6 cellular contexts compared by ENCODE assay signal in genomic region chr18:1521588-1522248, GRCh38.
DNase-seq lines count a peak whose midpoint lies in the region; ATAC-seq and TF ChIP-seq lines count a peak whose summit lies in the region.
"Not testable (repeated sequence)": the region's sequence is repeated elsewhere in the genome, so short reads cannot be mapped to it uniquely, and the experiment has no call there.

No MANE protein-coding gene starts in this region.

- peak overlapping the region; percentile 42; the same call in 1 of the 2 replicates for H3K9ac ChIP-seq in ES-I3 (ENCODE audit: low read depth, low read length)
- peak overlapping the region; percentile 74 for H3K9ac ChIP-seq in NT2/D1 (ENCODE audit: insufficient read length, low read depth)

- not testable (repeated sequence) for ATAC-seq in WTC11

- not testable (repeated sequence) for H3K9me3 ChIP-seq in ES-I3 (ENCODE audit: control insufficient read depth, insufficient read depth, low read length); NT2/D1 (ENCODE audit: insufficient read depth, low read length)

- TF ChIP-seq CTCF in WTC11 (IDR thresholded peaks at IDR 0.05); fibroblast of villous mesenchyme (IDR thresholded peaks at IDR 0.05; ENCODE audit: insufficient read depth, low read depth, low read length); progenitor cell of endocrine pancreas (IDR thresholded peaks at IDR 0.05; ENCODE audit: unreplicated experiment): not testable (repeated sequence)

- H3K4me1 Mint-ChIP-seq in WTC11 (peaks cover 11% of the 10 kb centered on the region), progenitor cell of endocrine pancreas (ENCODE audit: low read depth) (peaks cover 16% of the 10 kb centered on the region)

- H3K9me3 Mint-ChIP-seq in WTC11 = peaks cover 17% of the 10 kb centered on the region
- H3K9me3 Mint-ChIP-seq in progenitor cell of endocrine pancreas (ENCODE audit: low read depth) = not testable (repeated sequence)

- DNase-seq in DMS53 (lab: John Stamatoyannopoulos, UW) = peak; percentile 82
- not testable (repeated sequence) for DNase-seq in NT2/D1 (ENCODE audit: low read depth, low spot score); WTC11 (ENCODE audit: low spot score); fibroblast of villous mesenchyme (ENCODE audit: low read depth); progenitor cell of endocrine pancreas (ENCODE audit: low spot score, unreplicated experiment)

- H3K27ac Mint-ChIP-seq in WTC11 = peak overlapping the region; percentile 91
- not testable (repeated sequence) for H3K27ac Mint-ChIP-seq in progenitor cell of endocrine pancreas

- POLR2A ChIA-PET in WTC11 (lab: Charles Lee) = not testable (repeated sequence)

- H3K27me3 ChIP-seq in NT2/D1 (ENCODE audit: insufficient read depth, insufficient read length) = not testable (repeated sequence)

- H3K4me3 Mint-ChIP-seq in WTC11 = peak overlapping the region; percentile 69
- H3K4me3 Mint-ChIP-seq in progenitor cell of endocrine pancreas (ENCODE audit: low read depth) = peak overlapping the region; percentile 45

- H3K4me1 ChIP-seq in ES-I3 (ENCODE audit: insufficient read depth, low read length); NT2/D1 (ENCODE audit: insufficient read depth, insufficient read length): not testable (repeated sequence)

- peak overlapping the region; percentile 37 for H3K4me3 ChIP-seq in NT2/D1 (ENCODE audit: insufficient read length, low read depth)
- H3K4me3 ChIP-seq in fibroblast of villous mesenchyme (ENCODE audit: low read depth, low read length) = peak overlapping the region; percentile 53

- H3K36me3 Mint-ChIP-seq in WTC11; progenitor cell of endocrine pancreas (ENCODE audit: insufficient read depth): not testable (repeated sequence)

- H3K27me3 Mint-ChIP-seq in WTC11 (ENCODE audit: low read depth); progenitor cell of endocrine pancreas: not testable (repeated sequence)

- CTCF ChIA-PET in WTC11 (lab: Charles Lee) = not testable (repeated sequence)

- H3K36me3 ChIP-seq in ES-I3 (ENCODE audit: insufficient read depth, low read length); NT2/D1 (ENCODE audit: insufficient read depth, insufficient read length, low read length): not testable (repeated sequence)
